1 cellular context compared by ENCODE assay signal in genomic region chr5:153661897-153662296, GRCh38.
TF ChIP-seq lines count a peak whose summit lies in the region.

No MANE protein-coding gene starts in this region.

TF ChIP-seq in IMR-90, 13 proteins besides CTCF, POLR2A, EP300 and RAD21 (continued from another document):
- TF ChIP-seq, protein P1, sequence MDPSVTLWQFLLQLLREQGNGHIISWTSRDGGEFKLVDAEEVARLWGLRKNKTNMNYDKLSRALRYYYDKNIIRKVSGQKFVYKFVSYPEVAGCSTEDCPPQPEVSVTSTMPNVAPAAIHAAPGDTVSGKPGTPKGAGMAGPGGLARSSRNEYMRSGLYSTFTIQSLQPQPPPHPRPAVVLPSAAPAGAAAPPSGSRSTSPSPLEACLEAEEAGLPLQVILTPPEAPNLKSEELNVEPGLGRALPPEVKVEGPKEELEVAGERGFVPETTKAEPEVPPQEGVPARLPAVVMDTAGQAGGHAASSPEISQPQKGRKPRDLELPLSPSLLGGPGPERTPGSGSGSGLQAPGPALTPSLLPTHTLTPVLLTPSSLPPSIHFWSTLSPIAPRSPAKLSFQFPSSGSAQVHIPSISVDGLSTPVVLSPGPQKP (IDR thresholded peaks at IDR 0.05; ENCODE audit: borderline replicate concordance, low read depth, low read length) = no peak
- TF ChIP-seq RCOR1 (IDR thresholded peaks at IDR 0.05; ENCODE audit: insufficient replicate concordance, low read length) (no peak), BHLHE40 (IDR thresholded peaks at IDR 0.05; ENCODE audit: low read depth, low read length) (no peak), CEBPB (IDR thresholded peaks at IDR 0.05; ENCODE audit: low read depth, low read length) (no peak), MAFK (IDR thresholded peaks at IDR 0.05; ENCODE audit: low read depth, low read length) (no peak), SMC3 (IDR thresholded peaks at IDR 0.05; ENCODE audit: low read depth, low read length) (no peak), RFX5 (IDR thresholded peaks at IDR 0.05; ENCODE audit: low read depth, low read length) (no peak), FOS (IDR thresholded peaks at IDR 0.05; ENCODE audit: low read depth, low read length) (no peak), NFE2L2 (IDR thresholded peaks at IDR 0.05; ENCODE audit: low read depth, low read length) (no peak)
